8 cellular contexts compared by ENCODE assay signal in genomic region chr1:53878492-53879105, GRCh38. TPM values are rescaled to one million over a fixed set of nuclear protein-coding genes. Genes with fewer than 3 reads are reported as not detected.
DNase-seq lines count a peak whose midpoint lies in the region; ATAC-seq and TF ChIP-seq lines count a peak whose summit lies in the region.

No MANE protein-coding gene starts in this region.

- H3K27ac ChIP-seq in right lobe of liver = no peak overlapping the region

- intact Hi-C loops in right lobe of liver (cut with DNase I) = loop anchor here in 1 of 2 donors (5.0 kb wide), 1 partner anchor 69 kb away; the partner anchor contains the start of genes IFT25 and LRRC42

- 27% methylated on average over 5 of the region's 5 CpGs for WGBS in right lobe of liver (ENCODE audit: insufficient coverage, low coverage, low lambda C conversion rate, missing lambda C conversion rate)

- in situ Hi-C loops in astrocyte of the cerebellum (cut with HindIII; ENCODE audit: low sequenced_read_pairs) = no loop called here

- H3K27ac Mint-ChIP-seq in stimulated activated naive B cell treated with anti-CD40 and anti-IgM and Interleukin-4, amounts not matched to agents 10 μg/mL and 1 μg/mL and 100 μg/mL, for 72 hours = no peak overlapping the region

- peaks cover 0 to 4% of the 10 kb centered on the region in 2 donors for H3K9me3 Mint-ChIP-seq in stimulated activated naive B cell treated with anti-CD40 and anti-IgM and Interleukin-4, amounts not matched to agents 10 μg/mL and 1 μg/mL and 100 μg/mL, for 72 hours

- DNase-seq in NCI-H510A treated with DMSO at 0.1 percent for 48 hours (lab: John Stamatoyannopoulos, UW) = peak; percentile 49
- no peak for DNase-seq in NCI-H510A (lab: John Stamatoyannopoulos, UW)
- DNase-seq in NCI-H2107 (lab: John Stamatoyannopoulos, UW) = peak; percentile 7
- no peak for DNase-seq in astrocyte of the cerebellum (ENCODE audit: low read depth)
- no peak for DNase-seq in right lobe of liver
- no peak for DNase-seq in activated CD4-positive, CD25-positive, alpha-beta regulatory T cell treated with anti-CD3 and anti-CD28 coated beads, Interleukin-2, amount 50 U/mL, for 72 hours
- DNase-seq in stimulated activated naive B cell treated with anti-CD40 and anti-IgM and Interleukin-4, amounts not matched to agents 10 μg/mL and 1 μg/mL and 100 μg/mL, for 72 hours = no peak
- no peak for DNase-seq in HuH-7 (ENCODE audit: low spot score)

- no peaks in the 10 kb centered on the region for H3K27me3 ChIP-seq in right lobe of liver

- H3K4me1 ChIP-seq in right lobe of liver = peaks cover 0 to 9% (median 3%) of the 10 kb centered on the region in 4 donors

- peaks cover 0 to 47% (median 15%) of the 10 kb centered on the region in 4 donors for H3K36me3 ChIP-seq in right lobe of liver

- peak; percentile 51 for TF ChIP-seq CTCF in astrocyte of the cerebellum (IDR thresholded peaks at IDR 0.05; ENCODE audit: low read depth, low read length, missing control alignments)
- peak; percentile 63 to 77 (median 68) for TF ChIP-seq CTCF in right lobe of liver (IDR thresholded peaks at IDR 0.05)

- peaks cover 29 to 64% of the 10 kb centered on the region in 2 donors for H3K36me3 Mint-ChIP-seq in stimulated activated naive B cell treated with anti-CD40 and anti-IgM and Interleukin-4, amounts not matched to agents 10 μg/mL and 1 μg/mL and 100 μg/mL, for 72 hours

- H3K9me3 ChIP-seq in right lobe of liver = no peaks in the 10 kb centered on the region

- no peaks in the 10 kb centered on the region for H3K4me1 Mint-ChIP-seq in stimulated activated naive B cell treated with anti-CD40 and anti-IgM and Interleukin-4, amounts not matched to agents 10 μg/mL and 1 μg/mL and 100 μg/mL, for 72 hours

- H3K4me3 ChIP-seq in astrocyte of the cerebellum (ENCODE audit: low read depth, low read length) (no peak overlapping the region), right lobe of liver (no peak overlapping the region)

- no peak for TF ChIP-seq POLR2A in right lobe of liver (IDR thresholded peaks at IDR 0.05)

- peak; percentile 49 to 76 (median 72) for ATAC-seq in right lobe of liver
- ATAC-seq in stimulated activated naive B cell treated with anti-CD40 and anti-IgM and Interleukin-4, amounts not matched to agents 10 μg/mL and 1 μg/mL and 100 μg/mL, for 72 hours (replicated peaks) = no peak

- H3K4me3 Mint-ChIP-seq in stimulated activated naive B cell treated with anti-CD40 and anti-IgM and Interleukin-4, amounts not matched to agents 10 μg/mL and 1 μg/mL and 100 μg/mL, for 72 hours = no peak overlapping the region

- H3K27me3 Mint-ChIP-seq in stimulated activated naive B cell treated with anti-CD40 and anti-IgM and Interleukin-4, amounts not matched to agents 10 μg/mL and 1 μg/mL and 100 μg/mL, for 72 hours = no peaks in the 10 kb centered on the region

RNA-seq across cellular contexts. Expression of gene YIPF1, which starts 11.0 kb away (rescaled TPM):
- total RNA-seq in right lobe of liver = 10 to 100 TPM; 20.5 to 34.5 (median 25.4) TPM

RNA-seq across cellular contexts. Expression of gene DIO1, which starts 15.4 kb away (rescaled TPM):
- total RNA-seq in right lobe of liver = 100 to 1,000 TPM in 3 of 6 experiments, 10 to 100 TPM in 3; 27.2 to 132 (median 72.1) TPM

RNA-seq across cellular contexts. Expression of gene NDC1, which starts 40.5 kb away (rescaled TPM):
- 10 to 100 TPM in 2 of 6 experiments, 1 to 10 TPM in 4; 4.3 to 10.9 (median 5.7) TPM for total RNA-seq in right lobe of liver

Comparison
In these comparisons a context has a peak if more than half of its experiments do, and no peak if none do; other contexts are left out.
1. DNase-seq: peak in NCI-H510A treated with DMSO at 0.1 percent for 48 hours (single experiment) and NCI-H2107 (single experiment); none in NCI-H510A (single experiment), astrocyte of the cerebellum (single experiment), right lobe of liver (0 of 3), activated CD4-positive, CD25-positive, alpha-beta regulatory T cell treated with anti-CD3 and anti-CD28 coated beads, Interleukin-2, amount 50 U/mL, for 72 hours (single experiment), stimulated activated naive B cell treated with anti-CD40 and anti-IgM and Interleukin-4, amounts not matched to agents 10 μg/mL and 1 μg/mL and 100 μg/mL, for 72 hours (single experiment) and HuH-7 (single experiment).
2. ATAC-seq: peak in right lobe of liver (4 of 4); none in stimulated activated naive B cell treated with anti-CD40 and anti-IgM and Interleukin-4, amounts not matched to agents 10 μg/mL and 1 μg/mL and 100 μg/mL, for 72 hours (0 of 2).